26 cellular contexts compared by ENCODE assay signal in the genomic region with DNA sequence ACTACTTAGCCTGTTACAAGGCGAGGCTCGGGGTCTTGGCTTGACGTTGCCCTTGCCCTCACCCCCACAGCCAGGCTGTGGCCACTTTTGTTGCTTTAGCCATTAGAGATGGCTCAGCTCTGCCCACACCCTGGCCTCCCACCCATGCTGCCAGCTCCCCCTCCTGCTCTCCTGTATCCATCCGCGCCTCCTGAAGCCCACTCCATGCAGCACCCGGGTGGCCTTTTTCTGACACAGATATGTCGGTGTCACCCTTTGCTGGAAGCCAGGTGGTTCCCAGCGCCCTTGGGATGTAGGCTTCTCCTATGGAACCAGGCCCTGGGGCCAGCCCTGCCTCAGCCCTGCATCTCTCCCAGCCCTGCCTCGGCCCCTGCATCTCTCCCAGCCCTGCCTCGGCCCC. TPM values are rescaled to one million over a fixed set of nuclear protein-coding genes. Genes with fewer than 3 reads are reported as not detected.
"Had no signal": no experiment of that assay in that cellular context is flagged by ENCODE, and none has a peak within 500 bp of the region (broad histone marks: within the 10 kb centered on the region; RNA-seq: fewer than 3 reads in every experiment).

No MANE protein-coding gene starts in this region.

- H3K9me3 Mint-ChIP-seq: activated naive CD8-positive, alpha-beta T cell treated with anti-CD3 and anti-CD28 coated beads for 36 hours; activated T-cell treated with anti-CD3 and anti-CD28 coated beads, Interleukin-2, amount 50 U/mL, for 72 hours; brain; immature natural killer cell; nephron progenitor cell; stimulated activated memory B cell treated with anti-CD40 and anti-IgM and Interleukin-4, amounts not matched to agents 10 μg/mL and 1 μg/mL and 100 μg/mL, for 72 hours; stimulated activated naive CD8-positive, alpha-beta T cell treated with anti-CD3 and anti-CD28 coated beads, Interleukin-15, amount 100 ng/mL, for 72 hours; WTC11 had no signal

- DNase-seq: activated CD4-positive, alpha-beta T cell treated with anti-CD3 and anti-CD28 coated beads for 1 hour; activated CD4-positive, alpha-beta T cell treated with anti-CD3 and anti-CD28 coated beads, Interleukin-2, amount 50 U/mL, for 1 hour; activated CD8-positive, alpha-beta memory T cell treated with anti-CD3 and anti-CD28 coated beads, Interleukin-2, amount 10 ng/mL, durations not matched to agents 7 days and 5 days; activated CD8-positive, alpha-beta T cell treated with anti-CD3 and anti-CD28 coated beads, Interleukin-2, amount 10 ng/mL, durations not matched to agents 7 days and 5 days; activated naive CD4-positive, alpha-beta T cell treated with Interleukin-2 at 50 U/mL for 16 hours; activated naive CD8-positive, alpha-beta T cell treated with anti-CD3 and anti-CD28 coated beads for 36 hours; activated T-cell treated with anti-CD3 and anti-CD28 coated beads, Interleukin-2, amount 50 U/mL, for 72 hours; adrenal gland; cerebellar nuclear complex; cortex of kidney; heart left ventricle; immature natural killer cell; kidney; nephron progenitor cell; ovary; retina; stimulated activated CD4-positive, alpha-beta T cell treated with anti-CD3 and anti-CD28 coated beads, Interleukin-4, amount 100 ng/mL, for 24 hours; stimulated activated naive CD8-positive, alpha-beta T cell treated with anti-CD3 and anti-CD28 coated beads, Interleukin-15, amount 100 ng/mL, for 72 hours; T-helper 17 cell; T1000 had no signal

- H3K27me3 Mint-ChIP-seq: activated CD8-positive, alpha-beta memory T cell treated with anti-CD3 and anti-CD28 coated beads, Interleukin-2, amount 10 ng/mL, durations not matched to agents 7 days and 5 days; activated naive CD8-positive, alpha-beta T cell treated with anti-CD3 and anti-CD28 coated beads for 36 hours; brain; progenitor cell of endocrine pancreas; stimulated activated memory B cell treated with anti-CD40 and anti-IgM and Interleukin-4, amounts not matched to agents 10 μg/mL and 1 μg/mL and 100 μg/mL, for 72 hours; stimulated activated naive CD8-positive, alpha-beta T cell treated with anti-CD3 and anti-CD28 coated beads, Interleukin-15, amount 100 ng/mL, for 72 hours; T-helper 17 cell had no signal

- H3K36me3 Mint-ChIP-seq: activated naive CD8-positive, alpha-beta T cell treated with anti-CD3 and anti-CD28 coated beads for 36 hours; WTC11 had no signal

- H3K4me1 Mint-ChIP-seq: activated CD8-positive, alpha-beta memory T cell treated with anti-CD3 and anti-CD28 coated beads, Interleukin-2, amount 10 ng/mL, durations not matched to agents 7 days and 5 days; activated naive CD8-positive, alpha-beta T cell treated with anti-CD3 and anti-CD28 coated beads for 36 hours; brain; stimulated activated memory B cell treated with anti-CD40 and anti-IgM and Interleukin-4, amounts not matched to agents 10 μg/mL and 1 μg/mL and 100 μg/mL, for 72 hours; WTC11 had no signal

- H3K27ac Mint-ChIP-seq: activated CD8-positive, alpha-beta memory T cell treated with anti-CD3 and anti-CD28 coated beads, Interleukin-2, amount 10 ng/mL, durations not matched to agents 7 days and 5 days; activated CD8-positive, alpha-beta T cell treated with anti-CD3 and anti-CD28 coated beads, Interleukin-2, amount 10 ng/mL, durations not matched to agents 7 days and 5 days; activated naive CD8-positive, alpha-beta T cell treated with anti-CD3 and anti-CD28 coated beads for 36 hours; activated T-cell treated with anti-CD3 and anti-CD28 coated beads, Interleukin-2, amount 50 U/mL, for 72 hours; progenitor cell of endocrine pancreas; stimulated activated memory B cell treated with anti-CD40 and anti-IgM and Interleukin-4, amounts not matched to agents 10 μg/mL and 1 μg/mL and 100 μg/mL, for 72 hours; T-helper 17 cell had no signal

- H3K4me3 Mint-ChIP-seq: activated CD8-positive, alpha-beta memory T cell treated with anti-CD3 and anti-CD28 coated beads, Interleukin-2, amount 10 ng/mL, durations not matched to agents 7 days and 5 days; activated CD8-positive, alpha-beta T cell treated with anti-CD3 and anti-CD28 coated beads, Interleukin-2, amount 10 ng/mL, durations not matched to agents 7 days and 5 days; activated naive CD8-positive, alpha-beta T cell treated with anti-CD3 and anti-CD28 coated beads for 36 hours; activated T-cell treated with anti-CD3 and anti-CD28 coated beads, Interleukin-2, amount 50 U/mL, for 72 hours; brain; immature natural killer cell; nephron progenitor cell; stimulated activated memory B cell treated with anti-CD40 and anti-IgM and Interleukin-4, amounts not matched to agents 10 μg/mL and 1 μg/mL and 100 μg/mL, for 72 hours; stimulated activated naive CD8-positive, alpha-beta T cell treated with anti-CD3 and anti-CD28 coated beads, Interleukin-15, amount 100 ng/mL, for 72 hours; T-helper 17 cell; WTC11 had no signal

- ATAC-seq: activated CD8-positive, alpha-beta memory T cell treated with anti-CD3 and anti-CD28 coated beads, Interleukin-2, amount 10 ng/mL, durations not matched to agents 7 days and 5 days; activated T-cell treated with anti-CD3 and anti-CD28 coated beads, Interleukin-2, amount 50 U/mL, for 72 hours; stimulated activated memory B cell treated with anti-CD40 and anti-IgM and Interleukin-4, amounts not matched to agents 10 μg/mL and 1 μg/mL and 100 μg/mL, for 72 hours; T-helper 17 cell had no signal

RNA-seq across cellular contexts. Expression of a gene that starts 37.9 kb away (rescaled TPM):
- total RNA-seq: ascending aorta, kidney, urinary bladder had no signal
